1 cellular context compared by ENCODE assay signal in the genomic region with DNA sequence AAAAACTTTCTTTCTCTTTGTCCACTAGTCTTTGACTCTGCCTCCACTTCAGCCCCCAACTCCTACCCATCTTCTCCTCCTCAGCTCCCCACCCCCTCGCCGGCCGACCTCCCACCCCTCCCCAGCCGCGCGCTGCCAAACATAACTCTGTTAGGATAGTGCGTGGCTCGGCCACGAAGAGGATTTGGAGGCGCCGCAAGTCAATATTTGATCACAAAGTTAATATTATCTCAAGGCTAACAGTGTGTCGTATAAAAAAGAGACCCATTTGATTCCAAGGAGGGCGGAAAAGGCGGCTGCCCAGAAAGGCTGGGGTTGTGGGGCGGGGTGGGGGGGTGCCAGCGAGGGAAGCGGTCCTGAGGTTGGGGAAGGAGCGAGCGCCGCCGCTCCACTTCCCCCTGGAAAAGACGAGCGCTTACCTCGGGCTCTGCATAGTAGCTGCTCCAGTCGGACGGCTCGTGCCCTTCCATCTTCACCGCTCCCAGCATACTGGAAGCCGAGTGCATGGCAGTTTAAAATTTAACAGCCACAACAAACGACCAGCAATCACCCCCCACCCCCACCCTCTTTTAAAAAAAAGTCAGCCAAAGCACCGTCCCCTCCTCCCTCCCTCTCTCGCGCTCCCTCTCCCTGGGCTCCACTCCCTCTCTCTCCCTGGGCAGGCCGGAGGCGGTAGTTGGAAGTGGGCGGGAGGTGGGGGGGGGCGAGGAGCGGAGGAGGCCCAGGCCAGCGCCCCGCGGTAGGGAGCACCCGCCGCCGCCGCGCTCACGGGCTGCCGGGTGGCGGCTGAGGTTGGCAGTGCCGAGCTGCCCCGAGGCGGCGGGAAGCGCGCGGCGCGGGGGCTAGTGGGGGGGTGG.
TF ChIP-seq lines count a peak whose summit lies in the region.

A gene (minus strand): TSS at position 800 of the 857 bp plus-strand sequence. CDS start 294 bp downstream, at position 506.

TF ChIP-seq in HepG2, 621 proteins besides CTCF, POLR2A, EP300 and RAD21 (continued from another document and continues in another):
- TF ChIP-seq, protein P1, sequence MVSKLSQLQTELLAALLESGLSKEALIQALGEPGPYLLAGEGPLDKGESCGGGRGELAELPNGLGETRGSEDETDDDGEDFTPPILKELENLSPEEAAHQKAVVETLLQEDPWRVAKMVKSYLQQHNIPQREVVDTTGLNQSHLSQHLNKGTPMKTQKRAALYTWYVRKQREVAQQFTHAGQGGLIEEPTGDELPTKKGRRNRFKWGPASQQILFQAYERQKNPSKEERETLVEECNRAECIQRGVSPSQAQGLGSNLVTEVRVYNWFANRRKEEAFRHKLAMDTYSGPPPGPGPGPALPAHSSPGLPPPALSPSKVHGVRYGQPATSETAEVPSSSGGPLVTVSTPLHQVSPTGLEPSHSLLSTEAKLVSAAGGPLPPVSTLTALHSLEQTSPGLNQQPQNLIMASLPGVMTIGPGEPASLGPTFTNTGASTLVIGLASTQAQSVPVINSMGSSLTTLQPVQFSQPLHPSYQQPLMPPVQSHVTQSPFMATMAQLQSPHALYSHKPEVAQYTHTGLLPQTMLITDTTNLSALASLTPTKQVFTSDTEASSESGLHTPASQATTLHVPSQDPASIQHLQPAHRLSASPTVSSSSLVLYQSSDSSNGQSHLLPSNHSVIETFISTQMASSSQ (IDR thresholded peaks at IDR 0.05; ENCODE audit: low read depth), result peak; percentile 88
- TF ChIP-seq, protein P1 (CRISPR knock-in tag; IDR thresholded peaks at IDR 0.05; ENCODE audit: borderline replicate concordance), result peak; percentile 95
- no peak for TF ChIP-seq SRSF1 (optimal IDR thresholded peaks at IDR 0.05; ENCODE audit: low read depth, low read length)
- TF ChIP-seq, protein P2, sequence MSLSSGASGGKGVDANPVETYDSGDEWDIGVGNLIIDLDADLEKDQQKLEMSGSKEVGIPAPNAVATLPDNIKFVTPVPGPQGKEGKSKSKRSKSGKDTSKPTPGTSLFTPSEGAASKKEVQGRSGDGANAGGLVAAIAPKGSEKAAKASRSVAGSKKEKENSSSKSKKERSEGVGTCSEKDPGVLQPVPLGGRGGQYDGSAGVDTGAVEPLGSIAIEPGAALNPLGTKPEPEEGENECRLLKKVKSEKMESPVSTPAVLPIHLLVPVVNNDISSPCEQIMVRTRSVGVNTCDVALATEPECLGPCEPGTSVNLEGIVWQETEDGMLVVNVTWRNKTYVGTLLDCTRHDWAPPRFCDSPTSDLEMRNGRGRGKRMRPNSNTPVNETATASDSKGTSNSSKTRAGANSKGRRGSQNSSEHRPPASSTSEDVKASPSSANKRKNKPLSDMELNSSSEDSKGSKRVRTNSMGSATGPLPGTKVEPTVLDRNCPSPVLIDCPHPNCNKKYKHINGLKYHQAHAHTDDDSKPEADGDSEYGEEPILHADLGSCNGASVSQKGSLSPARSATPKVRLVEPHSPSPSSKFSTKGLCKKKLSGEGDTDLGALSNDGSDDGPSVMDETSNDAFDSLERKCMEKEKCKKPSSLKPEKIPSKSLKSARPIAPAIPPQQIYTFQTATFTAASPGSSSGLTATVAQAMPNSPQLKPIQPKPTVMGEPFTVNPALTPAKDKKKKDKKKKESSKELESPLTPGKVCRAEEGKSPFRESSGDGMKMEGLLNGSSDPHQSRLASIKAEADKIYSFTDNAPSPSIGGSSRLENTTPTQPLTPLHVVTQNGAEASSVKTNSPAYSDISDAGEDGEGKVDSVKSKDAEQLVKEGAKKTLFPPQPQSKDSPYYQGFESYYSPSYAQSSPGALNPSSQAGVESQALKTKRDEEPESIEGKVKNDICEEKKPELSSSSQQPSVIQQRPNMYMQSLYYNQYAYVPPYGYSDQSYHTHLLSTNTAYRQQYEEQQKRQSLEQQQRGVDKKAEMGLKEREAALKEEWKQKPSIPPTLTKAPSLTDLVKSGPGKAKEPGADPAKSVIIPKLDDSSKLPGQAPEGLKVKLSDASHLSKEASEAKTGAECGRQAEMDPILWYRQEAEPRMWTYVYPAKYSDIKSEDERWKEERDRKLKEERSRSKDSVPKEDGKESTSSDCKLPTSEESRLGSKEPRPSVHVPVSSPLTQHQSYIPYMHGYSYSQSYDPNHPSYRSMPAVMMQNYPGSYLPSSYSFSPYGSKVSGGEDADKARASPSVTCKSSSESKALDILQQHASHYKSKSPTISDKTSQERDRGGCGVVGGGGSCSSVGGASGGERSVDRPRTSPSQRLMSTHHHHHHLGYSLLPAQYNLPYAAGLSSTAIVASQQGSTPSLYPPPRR (CRISPR knock-in tag; IDR thresholded peaks at IDR 0.05; ENCODE audit: borderline replicate concordance), result peak; percentile 81; the same call in 1 of the 2 replicates
- TF ChIP-seq, protein P3, sequence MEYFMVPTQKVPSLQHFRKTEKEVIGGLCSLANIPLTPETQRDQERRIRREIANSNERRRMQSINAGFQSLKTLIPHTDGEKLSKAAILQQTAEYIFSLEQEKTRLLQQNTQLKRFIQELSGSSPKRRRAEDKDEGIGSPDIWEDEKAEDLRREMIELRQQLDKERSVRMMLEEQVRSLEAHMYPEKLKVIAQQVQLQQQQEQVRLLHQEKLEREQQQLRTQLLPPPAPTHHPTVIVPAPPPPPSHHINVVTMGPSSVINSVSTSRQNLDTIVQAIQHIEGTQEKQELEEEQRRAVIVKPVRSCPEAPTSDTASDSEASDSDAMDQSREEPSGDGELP (IDR thresholded peaks at IDR 0.05; ENCODE audit: borderline replicate concordance, low read depth), result peak; percentile 13; the same call in 1 of the 2 replicates
- TF ChIP-seq REPIN1 (CRISPR knock-in tag; IDR thresholded peaks at IDR 0.05; ENCODE audit: borderline replicate concordance, low read depth), result peak; percentile 26; the same call in 1 of the 2 replicates
- peak; percentile 8 for TF ChIP-seq ZBTB38 (CRISPR knock-in tag; IDR thresholded peaks at IDR 0.05)
- TF ChIP-seq, protein P4, sequence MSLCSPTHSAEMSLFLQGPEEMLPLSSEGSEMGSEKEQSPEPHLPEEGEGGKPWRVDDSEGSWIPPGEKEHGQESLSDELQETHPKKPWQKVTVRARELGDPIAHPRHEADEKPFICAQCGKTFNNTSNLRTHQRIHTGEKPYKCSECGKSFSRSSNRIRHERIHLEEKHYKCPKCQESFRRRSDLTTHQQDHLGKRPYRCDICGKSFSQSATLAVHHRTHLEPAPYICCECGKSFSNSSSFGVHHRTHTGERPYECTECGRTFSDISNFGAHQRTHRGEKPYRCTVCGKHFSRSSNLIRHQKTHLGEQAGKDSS (CRISPR knock-in tag; IDR thresholded peaks at IDR 0.05; ENCODE audit: borderline replicate concordance, low read depth), result peak; percentile 88
- 0 out of 2 replicates have a peak, but pooled peaks have one; percentile 11 for TF ChIP-seq SRY (CRISPR knock-in tag; IDR thresholded peaks at IDR 0.05)
- peak; percentile 24; the same call in 1 of the 2 replicates for TF ChIP-seq HDAC1 (CRISPR knock-in tag; IDR thresholded peaks at IDR 0.05)
- TF ChIP-seq ZNF644 (CRISPR knock-in tag; IDR thresholded peaks at IDR 0.05; ENCODE audit: low read depth), result 0 out of 2 replicates have a peak, but pooled peaks have one; percentile 9
- TF ChIP-seq ZNF367 (CRISPR knock-in tag; IDR thresholded peaks at IDR 0.05; ENCODE audit: borderline replicate concordance), result no peak
- TF ChIP-seq ZNF703 (CRISPR knock-in tag; IDR thresholded peaks at IDR 0.05; ENCODE audit: borderline replicate concordance), result peak; percentile 11; the same call in 1 of the 2 replicates
- TF ChIP-seq EZH2 (conservative IDR thresholded peaks at IDR 0.05; ENCODE audit: low read depth, low read length), result no peak
- TF ChIP-seq NR2F6 (IDR thresholded peaks at IDR 0.05), result no peak
- peak; percentile 17; the same call in 1 of the 2 replicates for TF ChIP-seq NR2F6 (CRISPR knock-in tag; IDR thresholded peaks at IDR 0.05)
- TF ChIP-seq ZNF33B (CRISPR knock-in tag; IDR thresholded peaks at IDR 0.05), result no peak
- TF ChIP-seq, protein P5, sequence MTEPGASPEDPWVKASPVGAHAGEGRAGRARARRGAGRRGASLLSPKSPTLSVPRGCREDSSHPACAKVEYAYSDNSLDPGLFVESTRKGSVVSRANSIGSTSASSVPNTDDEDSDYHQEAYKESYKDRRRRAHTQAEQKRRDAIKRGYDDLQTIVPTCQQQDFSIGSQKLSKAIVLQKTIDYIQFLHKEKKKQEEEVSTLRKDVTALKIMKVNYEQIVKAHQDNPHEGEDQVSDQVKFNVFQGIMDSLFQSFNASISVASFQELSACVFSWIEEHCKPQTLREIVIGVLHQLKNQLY (CRISPR knock-in tag; IDR thresholded peaks at IDR 0.05), result peak; percentile 69; the same call in 1 of the 2 replicates
- peak; percentile 39; the same call in 1 of the 2 replicates for TF ChIP-seq CBX5 (CRISPR knock-in tag; IDR thresholded peaks at IDR 0.05; ENCODE audit: borderline replicate concordance)
- TF ChIP-seq HMG20B (CRISPR knock-in tag; conservative IDR thresholded peaks at IDR 0.05), result peak; percentile 64; the same call in 1 of the 2 replicates
- 0 out of 2 replicates have a peak, but pooled peaks have one; percentile 16 for TF ChIP-seq CENPT (CRISPR knock-in tag; IDR thresholded peaks at IDR 0.05; ENCODE audit: low read depth)
- peak; percentile 67; the same call in 1 of the 2 replicates for TF ChIP-seq TCF7 (IDR thresholded peaks at IDR 0.05; ENCODE audit: low read depth)
- peak; percentile 66; the same call in 1 of the 2 replicates for TF ChIP-seq SOX5 (CRISPR knock-in tag; IDR thresholded peaks at IDR 0.05; ENCODE audit: borderline replicate concordance)
- TF ChIP-seq ZFP36 (IDR thresholded peaks at IDR 0.05; ENCODE audit: borderline replicate concordance, low read depth, low read length, partially characterized antibody), result no peak
- no peak for TF ChIP-seq ZBTB42 (CRISPR knock-in tag; IDR thresholded peaks at IDR 0.05)
- peak; percentile 64; the same call in 1 of the 2 replicates for TF ChIP-seq AKAP8 (CRISPR knock-in tag; IDR thresholded peaks at IDR 0.05)
- TF ChIP-seq TBX2 (CRISPR knock-in tag; IDR thresholded peaks at IDR 0.05; ENCODE audit: borderline replicate concordance), result peak; percentile 60
- TF ChIP-seq ARNTL (CRISPR knock-in tag; IDR thresholded peaks at IDR 0.05), result peak; percentile 73
- peak; percentile 74; the same call in 1 of the 2 replicates for TF ChIP-seq GATA4 (IDR thresholded peaks at IDR 0.05; ENCODE audit: borderline replicate concordance, low read depth)
- TF ChIP-seq, protein P6, sequence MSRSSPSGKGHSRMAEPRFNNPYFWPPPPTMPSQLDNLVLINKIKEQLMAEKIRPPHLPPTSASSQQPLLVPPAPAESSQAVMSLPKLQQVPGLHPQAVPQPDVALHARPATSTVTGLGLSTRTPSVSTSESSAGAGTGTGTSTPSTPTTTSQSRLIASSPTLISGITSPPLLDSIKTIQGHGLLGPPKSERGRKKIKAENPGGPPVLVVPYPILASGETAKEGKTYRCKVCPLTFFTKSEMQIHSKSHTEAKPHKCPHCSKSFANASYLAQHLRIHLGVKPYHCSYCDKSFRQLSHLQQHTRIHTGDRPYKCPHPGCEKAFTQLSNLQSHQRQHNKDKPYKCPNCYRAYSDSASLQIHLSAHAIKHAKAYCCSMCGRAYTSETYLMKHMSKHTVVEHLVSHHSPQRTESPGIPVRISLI (CRISPR knock-in tag; IDR thresholded peaks at IDR 0.05; ENCODE audit: borderline replicate concordance), result peak; percentile 98
- TF ChIP-seq ZNF720 (CRISPR knock-in tag; IDR thresholded peaks at IDR 0.05), result no peak
- TF ChIP-seq U2AF1 (optimal IDR thresholded peaks at IDR 0.05; ENCODE audit: low read depth, low read length), result peak; percentile 93
- TF ChIP-seq SIN3A (IDR thresholded peaks at IDR 0.05; ENCODE audit: borderline replicate concordance, low read depth, low read length), result peak; percentile 89
- peak; percentile 29; the same call in 1 of the 2 replicates for TF ChIP-seq HOXA3 (CRISPR knock-in tag; IDR thresholded peaks at IDR 0.05)
- 0 out of 2 replicates have a peak, but pooled peaks have one; percentile 18 for TF ChIP-seq ZIK1 (CRISPR knock-in tag; IDR thresholded peaks at IDR 0.05; ENCODE audit: borderline replicate concordance, low read depth)
- TF ChIP-seq HMG20A (CRISPR knock-in tag; IDR thresholded peaks at IDR 0.05; ENCODE audit: borderline replicate concordance), result peak; percentile 23; the same call in 1 of the 2 replicates
- TF ChIP-seq, protein P7, sequence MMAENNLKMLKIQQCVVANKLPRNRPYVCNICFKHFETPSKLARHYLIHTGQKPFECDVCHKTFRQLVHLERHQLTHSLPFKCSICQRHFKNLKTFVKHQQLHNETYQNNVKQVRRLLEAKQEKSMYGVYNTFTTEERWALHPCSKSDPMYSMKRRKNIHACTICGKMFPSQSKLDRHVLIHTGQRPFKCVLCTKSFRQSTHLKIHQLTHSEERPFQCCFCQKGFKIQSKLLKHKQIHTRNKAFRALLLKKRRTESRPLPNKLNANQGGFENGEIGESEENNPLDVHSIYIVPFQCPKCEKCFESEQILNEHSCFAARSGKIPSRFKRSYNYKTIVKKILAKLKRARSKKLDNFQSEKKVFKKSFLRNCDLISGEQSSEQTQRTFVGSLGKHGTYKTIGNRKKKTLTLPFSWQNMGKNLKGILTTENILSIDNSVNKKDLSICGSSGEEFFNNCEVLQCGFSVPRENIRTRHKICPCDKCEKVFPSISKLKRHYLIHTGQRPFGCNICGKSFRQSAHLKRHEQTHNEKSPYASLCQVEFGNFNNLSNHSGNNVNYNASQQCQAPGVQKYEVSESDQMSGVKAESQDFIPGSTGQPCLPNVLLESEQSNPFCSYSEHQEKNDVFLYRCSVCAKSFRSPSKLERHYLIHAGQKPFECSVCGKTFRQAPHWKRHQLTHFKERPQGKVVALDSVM (CRISPR knock-in tag; IDR thresholded peaks at IDR 0.05), result peak; percentile 55
- peak; percentile 47; the same call in 1 of the 2 replicates for TF ChIP-seq SP4 (CRISPR knock-in tag; IDR thresholded peaks at IDR 0.05)
- peak; percentile 31 for TF ChIP-seq CCAR2 (optimal IDR thresholded peaks at IDR 0.05; ENCODE audit: low read depth, low read length)
- TF ChIP-seq, protein P8, sequence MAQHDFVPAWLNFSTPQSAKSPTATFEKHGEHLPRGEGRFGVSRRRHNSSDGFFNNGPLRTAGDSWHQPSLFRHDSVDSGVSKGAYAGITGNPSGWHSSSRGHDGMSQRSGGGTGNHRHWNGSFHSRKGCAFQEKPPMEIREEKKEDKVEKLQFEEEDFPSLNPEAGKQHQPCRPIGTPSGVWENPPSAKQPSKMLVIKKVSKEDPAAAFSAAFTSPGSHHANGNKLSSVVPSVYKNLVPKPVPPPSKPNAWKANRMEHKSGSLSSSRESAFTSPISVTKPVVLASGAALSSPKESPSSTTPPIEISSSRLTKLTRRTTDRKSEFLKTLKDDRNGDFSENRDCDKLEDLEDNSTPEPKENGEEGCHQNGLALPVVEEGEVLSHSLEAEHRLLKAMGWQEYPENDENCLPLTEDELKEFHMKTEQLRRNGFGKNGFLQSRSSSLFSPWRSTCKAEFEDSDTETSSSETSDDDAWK (CRISPR knock-in tag; IDR thresholded peaks at IDR 0.05), result no peak
